ENCODE assay signal across 8 cellular contexts in the genomic region with DNA sequence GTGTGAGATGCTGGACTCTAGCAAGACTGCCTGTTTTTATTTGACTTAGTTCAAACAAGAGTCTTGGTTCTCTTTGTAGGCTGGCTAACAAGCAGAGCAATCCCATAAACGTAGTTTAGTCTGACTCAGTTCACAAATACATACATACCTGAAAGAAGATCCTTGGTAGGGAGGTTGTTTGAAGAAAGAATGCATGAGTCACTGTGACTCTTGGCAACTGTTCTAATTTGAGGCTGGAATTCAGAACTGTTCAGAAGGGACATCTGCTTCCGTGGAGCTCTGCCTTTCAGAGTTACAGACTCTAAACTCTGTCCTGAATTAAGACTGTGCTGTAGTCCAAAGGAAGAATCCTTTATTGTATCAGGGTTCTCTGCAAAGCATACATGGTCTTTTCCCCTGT. TPM values are rescaled to one million over a fixed set of nuclear protein-coding genes. Genes with fewer than 3 reads are reported as not detected.
DNase-seq lines count a peak whose midpoint lies in the region; ATAC-seq, FAIRE-seq and TF ChIP-seq lines count a peak whose summit lies in the region.

No MANE protein-coding gene starts in this region.

- no peak overlapping the region for H2AFZ ChIP-seq in endothelial cell of umbilical vein (ENCODE audit: low read depth, low read length)

- CTCF ChIA-PET in endothelial cell of umbilical vein (lab: Charles Lee): interaction anchor here (0.5 to 1.4 kb wide), 3 partner anchors 24 to 174 kb away, joined by 3 read pairs; a partner anchor contains a TSS

- H3K4me1 Mint-ChIP-seq in T-helper 2 cell treated with Interferon-gamma antibody and Interleukin-4, amounts not matched to agents 5 μg/mL and 100 μg/mL, for 36 hours (ENCODE audit: low read depth): no peaks in the 10 kb centered on the region

- no peak overlapping the region for H3K4me3 Mint-ChIP-seq in T-helper 2 cell treated with Interferon-gamma antibody and Interleukin-4, amounts not matched to agents 5 μg/mL and 100 μg/mL, for 36 hours

- DNase-seq in AG09319 (ENCODE audit: extremely low read depth, low read depth) (peak; percentile 80), NCI-H446 (lab: John Stamatoyannopoulos, UW) (peak; percentile 64 to 87), endothelial cell of umbilical vein (ENCODE audit: low read depth, low spot score) (peak; percentile 86), mucosa of descending colon (peak in 1 of 3 donors; percentile 36), NCI-H526 (lab: John Stamatoyannopoulos, UW) (no peak)
- no peak for DNase-seq in T-helper 2 cell treated with Interferon-gamma antibody and Interleukin-4, amounts not matched to agents 5 μg/mL and 100 μg/mL, for 36 hours (ENCODE audit: low spot score)

- ATAC-seq in mucosa of descending colon (peak; percentile 95), HG03280 (IDR thresholded peaks at IDR 0.05; ENCODE audit: unreplicated experiment) (no peak), GM21786 (IDR thresholded peaks at IDR 0.05; ENCODE audit: unreplicated experiment) (no peak)

- peak overlapping the region; percentile 42 for H3K4me2 ChIP-seq in endothelial cell of umbilical vein (ENCODE audit: insufficient read depth, low read length)

- peaks cover 0 to 7% of the 10 kb centered on the region in 2 experiments for H3K36me3 ChIP-seq in endothelial cell of umbilical vein (ENCODE audit: control insufficient read depth in 2 of 2, extremely low read depth in 1 of 2, insufficient read depth in 2 of 2, low read length in 2 of 2)
- no peaks in the 10 kb centered on the region for H3K36me3 ChIP-seq in mucosa of descending colon (ENCODE audit: low read depth)

- no peak overlapping the region for H3K9ac ChIP-seq in endothelial cell of umbilical vein (replicated peaks; ENCODE audit: extremely low read depth, insufficient read depth, low read length)

- no peaks in the 10 kb centered on the region for H3K9me1 ChIP-seq in endothelial cell of umbilical vein (replicated peaks; ENCODE audit: control insufficient read depth, extremely low read depth, insufficient read depth, low read length)

- dilution Hi-C loops in endothelial cell of umbilical vein (cut with MboI; ENCODE audit: extremely low pct_ligation_motif_present, low sequenced_read_pairs): no loop called here

- H4K20me1 ChIP-seq in endothelial cell of umbilical vein (replicated peaks; ENCODE audit: control insufficient read depth, extremely low read depth, insufficient read depth, low read length): no peaks in the 10 kb centered on the region

- H3K79me2 ChIP-seq in endothelial cell of umbilical vein (ENCODE audit: control insufficient read depth, insufficient read depth, low read length): no peaks in the 10 kb centered on the region

- H3K9me3 ChIP-seq in endothelial cell of umbilical vein (replicated peaks; ENCODE audit: control insufficient read depth, insufficient read depth, low read length) (no peaks in the 10 kb centered on the region), mucosa of descending colon (no peaks in the 10 kb centered on the region)

- no peak overlapping the region for H3K4me3 ChIP-seq in endothelial cell of umbilical vein (replicated peaks in 1 of 3; ENCODE audit: insufficient read depth in 1 of 3, low read depth in 1 of 3, low read length in 3 of 3)
- H3K4me3 ChIP-seq in mucosa of descending colon: no peak overlapping the region

- H3K27me3 ChIP-seq in endothelial cell of umbilical vein (ENCODE audit: control insufficient read depth in 2 of 2, insufficient read depth in 2 of 2, low read length in 2 of 2): no peaks in the 10 kb centered on the region

- no peak for TF ChIP-seq CTCF in AG09319 (IDR thresholded peaks at IDR 0.05; ENCODE audit: low read depth, low read length)
- no peak for TF ChIP-seq CTCF in endothelial cell of umbilical vein (IDR thresholded peaks at IDR 0.05; ENCODE audit: extremely low read depth in 1 of 2, insufficient read depth in 1 of 2, low read depth in 1 of 2, low read length in 2 of 2)
- no peak for TF ChIP-seq CTCF in mucosa of descending colon (IDR thresholded peaks at IDR 0.05)

- BruUV-seq in endothelial cell of umbilical vein (replicated peaks; lab: Mats Ljungman, UMichigan): no TSS peak

- POLR2A ChIA-PET in endothelial cell of umbilical vein (lab: Charles Lee): no interaction called here

- no peaks in the 10 kb centered on the region for H3K27me3 Mint-ChIP-seq in T-helper 2 cell treated with Interferon-gamma antibody and Interleukin-4, amounts not matched to agents 5 μg/mL and 100 μg/mL, for 36 hours (ENCODE audit: low read depth)

- no peak for TF ChIP-seq POLR2A in endothelial cell of umbilical vein (IDR thresholded peaks at IDR 0.05; ENCODE audit: low read depth, low read length)

- peaks cover 19% of the 10 kb centered on the region for H3K36me3 Mint-ChIP-seq in T-helper 2 cell treated with Interferon-gamma antibody and Interleukin-4, amounts not matched to agents 5 μg/mL and 100 μg/mL, for 36 hours (ENCODE audit: low read depth)

- no peak overlapping the region for H3K27ac Mint-ChIP-seq in T-helper 2 cell treated with Interferon-gamma antibody and Interleukin-4, amounts not matched to agents 5 μg/mL and 100 μg/mL, for 36 hours

- no peaks in the 10 kb centered on the region for H3K9me3 Mint-ChIP-seq in T-helper 2 cell treated with Interferon-gamma antibody and Interleukin-4, amounts not matched to agents 5 μg/mL and 100 μg/mL, for 36 hours

- intact Hi-C loops in endothelial cell of umbilical vein (cut with micrococcal nuclease): loop anchor here (1.0 kb wide), 1 partner anchor 33 kb away; a partner anchor contains a TSS
- intact Hi-C loops in mucosa of descending colon (cut with DNase I, micrococcal nuclease): no loop called here

- peaks cover 26% of the 10 kb centered on the region for H3K4me1 ChIP-seq in endothelial cell of umbilical vein (ENCODE audit: control insufficient read depth, extremely low read depth, insufficient read depth, low read length)
- H3K4me1 ChIP-seq in mucosa of descending colon (ENCODE audit: low read depth): peaks cover 19% of the 10 kb centered on the region

- peak; percentile 86 for FAIRE-seq in endothelial cell of umbilical vein (lab: Jason Lieb, UNC)

- peak overlapping the region; percentile 37 for H3K27ac ChIP-seq in endothelial cell of umbilical vein (ENCODE audit: insufficient read depth, low read depth, low read length)

TF ChIP-seq in endothelial cell of umbilical vein, 7 proteins besides CTCF, POLR2A, EP300 and RAD21:
- peak; percentile 72 for TF ChIP-seq FOS (IDR thresholded peaks at IDR 0.05; ENCODE audit: borderline replicate concordance, insufficient read depth, low read length)
- peak; percentile 41 for TF ChIP-seq POLR2AphosphoS5 (IDR thresholded peaks at IDR 0.05; ENCODE audit: insufficient read depth, low read depth, low read length)
- TF ChIP-seq, protein P1, sequence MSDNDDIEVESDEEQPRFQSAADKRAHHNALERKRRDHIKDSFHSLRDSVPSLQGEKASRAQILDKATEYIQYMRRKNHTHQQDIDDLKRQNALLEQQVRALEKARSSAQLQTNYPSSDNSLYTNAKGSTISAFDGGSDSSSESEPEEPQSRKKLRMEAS (IDR thresholded peaks at IDR 0.05; ENCODE audit: insufficient read depth, insufficient read length): no peak
- no peak for TF ChIP-seq MYC (IDR thresholded peaks at IDR 0.05; ENCODE audit: low read depth, low read length)
- no peak for TF ChIP-seq EZH2 (IDR thresholded peaks at IDR 0.05; ENCODE audit: borderline replicate concordance, low read depth, low read length, severe bottlenecking)
- TF ChIP-seq GATA2 (IDR thresholded peaks at IDR 0.05; ENCODE audit: insufficient read depth, insufficient read length, low read depth, low read length): no peak
- TF ChIP-seq JUN (IDR thresholded peaks at IDR 0.05; ENCODE audit: borderline replicate concordance, insufficient read depth, insufficient read length, low read depth): peak; percentile 71

RNA-seq across cellular contexts. Expression of a gene that starts 32.2 kb away (rescaled TPM):
- 26.2 and 36.6 TPM in 2 replicates for total RNA-seq in endothelial cell of umbilical vein
- polyA plus RNA-seq in endothelial cell of umbilical vein: 12.9 and 13.2 TPM in 2 replicates
- polyA plus RNA-seq in endothelial cell of umbilical vein (2011; cell fraction: cytosol; rRNA removed): 11.1 and 13.1 TPM in 2 replicates
- 25.4 and 36.2 TPM in 2 replicates for polyA plus RNA-seq in endothelial cell of umbilical vein (2011; cell fraction: nucleus; rRNA removed)
- 15.1 and 22.4 TPM in 2 replicates for polyA plus RNA-seq in endothelial cell of umbilical vein (2012)
- polyA minus RNA-seq in endothelial cell of umbilical vein: 63.7 and 69.9 TPM in 2 replicates
- polyA minus RNA-seq in endothelial cell of umbilical vein (2011; cell fraction: cytosol; rRNA and poly(A)+ RNA removed): 30.3 TPM
- 51.6 and 77.2 TPM in 2 replicates for polyA minus RNA-seq in endothelial cell of umbilical vein (2011; cell fraction: nucleus; rRNA and poly(A)+ RNA removed)
- total RNA-seq in mucosa of descending colon: 10 to 100 TPM; 22.3 to 37.2 (median 32.1) TPM

RNA-seq across cellular contexts. Expression of a gene that starts 32.5 kb away (rescaled TPM):
- total RNA-seq in endothelial cell of umbilical vein: 35.0 and 37.2 TPM in 2 replicates
- 49.9 and 56.6 TPM in 2 replicates for polyA plus RNA-seq in endothelial cell of umbilical vein
- 45.3 and 46.8 TPM in 2 replicates for polyA plus RNA-seq in endothelial cell of umbilical vein (2011; cell fraction: cytosol; rRNA removed)
- 43.2 and 44.5 TPM in 2 replicates for polyA plus RNA-seq in endothelial cell of umbilical vein (2011; cell fraction: nucleus; rRNA removed)
- polyA plus RNA-seq in endothelial cell of umbilical vein (2012): 33.7 and 36.0 TPM in 2 replicates
- 43.4 and 44.7 TPM in 2 replicates for polyA minus RNA-seq in endothelial cell of umbilical vein
- polyA minus RNA-seq in endothelial cell of umbilical vein (2011; cell fraction: cytosol; rRNA and poly(A)+ RNA removed): 44.4 TPM
- polyA minus RNA-seq in endothelial cell of umbilical vein (2011; cell fraction: nucleus; rRNA and poly(A)+ RNA removed): 36.1 and 65.8 TPM in 2 replicates
- total RNA-seq in mucosa of descending colon: 10 to 100 TPM; 22.3 to 36.0 (median 26.3) TPM

Comparison
In these comparisons a context has a peak if more than half of its experiments do, and no peak if none do; other contexts are left out.
1. DNase-seq: peak in AG09319 (single experiment), NCI-H446 (2 of 2) and endothelial cell of umbilical vein (single experiment); none in NCI-H526 (0 of 2) and T-helper 2 cell treated with Interferon-gamma antibody and Interleukin-4, amounts not matched to agents 5 μg/mL and 100 μg/mL, for 36 hours (single experiment).